12 cellular contexts compared by ENCODE assay signal in the genomic region with DNA sequence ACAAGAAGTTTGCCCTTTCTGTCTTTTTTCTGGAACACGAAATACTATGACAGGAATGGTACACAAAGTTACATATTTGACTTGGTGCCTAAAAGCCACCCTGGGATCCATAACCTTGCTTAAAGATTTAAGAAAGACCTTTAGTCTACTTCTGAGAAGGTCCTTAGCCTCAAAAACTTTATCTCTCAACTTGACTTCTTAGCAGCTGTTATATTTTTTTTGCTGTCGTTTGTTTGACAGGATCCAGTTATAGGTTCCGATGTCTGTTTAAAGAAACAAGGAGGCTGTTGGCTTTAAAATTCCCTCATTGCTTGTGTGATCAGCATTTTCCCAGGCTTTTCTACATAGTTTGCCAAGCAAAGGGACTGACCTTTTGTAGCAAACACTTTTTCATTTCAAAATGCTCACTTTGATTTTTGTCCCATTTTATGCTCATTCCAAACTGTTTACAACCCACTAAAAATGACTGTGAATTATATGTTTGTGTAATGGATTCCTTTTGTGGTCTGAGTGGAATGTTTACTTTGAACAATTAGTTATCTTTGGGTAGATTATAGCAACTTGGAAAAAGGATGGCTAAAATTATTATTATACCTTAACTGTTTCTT.
DNase-seq lines count a peak whose midpoint lies in the region; ATAC-seq and TF ChIP-seq lines count a peak whose summit lies in the region.
"Had no signal": no experiment of that assay in that cellular context is flagged by ENCODE, and none has a peak within 500 bp of the region (broad histone marks: within the 10 kb centered on the region; RNA-seq: fewer than 3 reads in every experiment).

No MANE protein-coding gene starts in this region.

- no peak for TF ChIP-seq EP300 in suprapubic skin (IDR thresholded peaks at IDR 0.05)

- in situ Hi-C loops in astrocyte of the spinal cord (cut with HindIII; ENCODE audit: low sequenced_read_pairs): no loop called here

- peak; percentile 57 for ATAC-seq in left ventricle myocardium superior
- ATAC-seq in GM21786 (IDR thresholded peaks at IDR 0.05; ENCODE audit: unreplicated experiment): no peak
- ATAC-seq: GM12878 had no signal

- no peaks in the 10 kb centered on the region for H3K27me3 ChIP-seq in suprapubic skin

- H3K27ac ChIP-seq in suprapubic skin: peak overlapping the region; percentile 55

- no peak for TF ChIP-seq POLR2A in suprapubic skin (IDR thresholded peaks at IDR 0.05)

- intact Hi-C loops in left ventricle myocardium superior (cut with micrococcal nuclease): no loop called here

- H3K4me3 ChIP-seq in astrocyte of the spinal cord (ENCODE audit: low read depth, low read length): no peak overlapping the region
- H3K4me3 ChIP-seq in suprapubic skin: no peak overlapping the region
- H3K4me3 ChIP-seq: GM12878 had no signal

- H3K9me3 ChIP-seq in suprapubic skin: no peaks in the 10 kb centered on the region

- TF ChIP-seq CTCF in astrocyte of the spinal cord (IDR thresholded peaks at IDR 0.05; ENCODE audit: low read depth, low read length) (no peak), suprapubic skin (IDR thresholded peaks at IDR 0.05) (no peak), GM10266 (IDR thresholded peaks at IDR 0.05; ENCODE audit: control insufficient read depth, insufficient read depth, low read depth, missing control alignments) (no peak)

- DNase-seq in H4 (ENCODE audit: low spot score): peak; percentile 23
- DNase-seq in astrocyte of the spinal cord (ENCODE audit: low read depth, low spot score): peak; percentile 39
- no peak for DNase-seq in left ventricle myocardium superior
- DNase-seq in suprapubic skin (ENCODE audit: low spot score in 2 of 2): no peak
- DNase-seq in activated CD4-positive, CD25-positive, alpha-beta regulatory T cell treated with anti-CD3 and anti-CD28 coated beads, Interleukin-2, amount 50 U/mL, for 72 hours: no peak
- DNase-seq in iPS-NIHi11 (ENCODE audit: low spot score): no peak
- DNase-seq in GM10266 (ENCODE audit: extremely low spot score): no peak
- DNase-seq: H7, NCI-H1436 treated with DMSO at 0.1 percent for 48 hours, SHP77 treated with DMSO at 0.1 percent for 48 hours had no signal

- H3K4me1 ChIP-seq in suprapubic skin: peaks cover 14% of the 10 kb centered on the region

- H3K36me3 ChIP-seq in suprapubic skin: no peaks in the 10 kb centered on the region

- 43% methylated on average over 3 of the region's 3 CpGs for WGBS in suprapubic skin

Comparison
In these comparisons a context has a peak if more than half of its experiments do, and no peak if none do; other contexts are left out.
1. DNase-seq: peak in H4 (single experiment) and astrocyte of the spinal cord (single experiment); none in left ventricle myocardium superior (single experiment), suprapubic skin (0 of 2), activated CD4-positive, CD25-positive, alpha-beta regulatory T cell treated with anti-CD3 and anti-CD28 coated beads, Interleukin-2, amount 50 U/mL, for 72 hours (single experiment), iPS-NIHi11 (single experiment) and GM10266 (single experiment).